In the genomic region with DNA sequence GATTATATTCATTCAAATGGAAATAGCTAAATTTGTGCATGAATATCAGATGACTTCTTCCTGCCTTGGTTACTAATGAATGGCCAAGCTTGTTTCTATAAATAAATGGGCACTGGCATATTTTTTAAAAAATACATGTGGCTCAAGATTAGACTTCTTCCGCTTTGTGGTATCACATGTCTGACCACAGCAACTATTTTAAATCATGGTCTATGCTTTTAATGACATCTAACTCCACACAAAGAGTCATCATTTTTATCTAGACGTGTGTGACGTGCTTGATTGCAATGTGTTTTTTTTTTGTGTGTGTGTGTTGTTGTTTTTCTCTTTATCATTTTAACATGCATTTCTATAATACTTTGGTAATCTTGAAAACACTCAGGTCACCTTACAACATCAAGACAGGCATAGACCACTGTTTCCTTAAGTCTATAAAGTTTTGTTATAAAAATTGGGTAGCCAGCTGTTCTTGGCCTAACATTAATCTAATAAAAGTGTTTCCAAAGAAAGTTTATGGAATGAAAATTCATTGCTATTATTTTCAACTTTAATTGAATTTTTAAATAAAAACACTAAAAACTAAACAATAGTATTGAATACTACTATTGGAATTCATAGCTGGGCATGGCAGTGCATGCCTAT, we compare ENCODE assay signal across 12 cellular contexts. TPM values are rescaled to one million over a fixed set of nuclear protein-coding genes. Genes with fewer than 3 reads are reported as not detected.
DNase-seq lines count a peak whose midpoint lies in the region; ATAC-seq, FAIRE-seq and TF ChIP-seq lines count a peak whose summit lies in the region.
"Had no signal": no experiment of that assay in that cellular context is flagged by ENCODE, and none has a peak within 500 bp of the region (broad histone marks: within the 10 kb centered on the region; RNA-seq: fewer than 3 reads in every experiment).

No MANE protein-coding gene starts in this region.

- 62% methylated on average over 3 of the region's 3 CpGs for WGBS in suprapubic skin

- FAIRE-seq in GM12891 (lab: Jason Lieb, UNC) = peak; percentile 79

- TF ChIP-seq CTCF in fibroblast of pulmonary artery (IDR thresholded peaks at IDR 0.05; ENCODE audit: low read length, missing control alignments) = no peak
- TF ChIP-seq CTCF in suprapubic skin (IDR thresholded peaks at IDR 0.05) = no peak

- no peak overlapping the region for H3K27ac ChIP-seq in suprapubic skin

- TF ChIP-seq EP300 in suprapubic skin (IDR thresholded peaks at IDR 0.05) = no peak

- no peaks in the 10 kb centered on the region for H3K27me3 ChIP-seq in suprapubic skin

- H3K36me3 ChIP-seq in suprapubic skin = no peaks in the 10 kb centered on the region

- no peak overlapping the region for H3K4me3 ChIP-seq in fibroblast of pulmonary artery (replicated peaks; ENCODE audit: low read depth, low read length)
- no peak overlapping the region for H3K4me3 ChIP-seq in suprapubic skin

- DNase-seq in GM12891 (ENCODE audit: insufficient read length, low spot score) = no peak
- peak; percentile 77 for DNase-seq in M059J (ENCODE audit: low read depth)
- peak; percentile 52 for DNase-seq in fibroblast of pulmonary artery (ENCODE audit: low read depth)
- DNase-seq in cerebellum (ENCODE audit: low spot score) = no peak
- DNase-seq in suprapubic skin (ENCODE audit: low spot score in 2 of 2) = no peak
- DNase-seq in DMS53 (lab: John Stamatoyannopoulos, UW) = no peak
- no peak for DNase-seq in NCI-H1417 treated with DMSO at 0.1 percent for 48 hours (lab: John Stamatoyannopoulos, UW)
- DNase-seq: activated CD8-positive, alpha-beta memory T cell treated with anti-CD3 and anti-CD28 coated beads, Interleukin-2, amount 10 ng/mL, durations not matched to agents 7 days and 5 days; effector CD8-positive, alpha-beta T cell; left cardiac atrium; stimulated activated CD4-positive, alpha-beta T cell treated with anti-CD3 and anti-CD28 coated beads, Interleukin-4, amount 100 ng/mL, for 1 hour had no signal

- H3K9me3 ChIP-seq in suprapubic skin = no peaks in the 10 kb centered on the region

- peaks cover 2% of the 10 kb centered on the region for H3K4me1 ChIP-seq in suprapubic skin

- TF ChIP-seq POLR2A in GM12891 (IDR thresholded peaks at IDR 0.05; ENCODE audit: low read depth, low read length) (no peak), suprapubic skin (IDR thresholded peaks at IDR 0.05) (no peak)

- peak; percentile 29 for ATAC-seq in HG02588 (IDR thresholded peaks at IDR 0.05; ENCODE audit: unreplicated experiment)
- ATAC-seq: activated CD8-positive, alpha-beta memory T cell treated with anti-CD3 and anti-CD28 coated beads, Interleukin-2, amount 10 ng/mL, durations not matched to agents 7 days and 5 days had no signal

TF ChIP-seq in GM12891, 5 proteins besides CTCF, POLR2A, EP300 and RAD21:
- TF ChIP-seq POLR2AphosphoS5 (IDR thresholded peaks at IDR 0.05; ENCODE audit: low read depth, low read length) (no peak), SPI1 (IDR thresholded peaks at IDR 0.05; ENCODE audit: low read depth, low read length) (0 out of 2 replicates have a peak, but pooled peaks have one; percentile 1)

RNA-seq across cellular contexts. Expression of gene RGS1, which starts 29.5 kb away (rescaled TPM):
- 246 TPM for polyA plus RNA-seq in GM12891 (2012; ENCODE audit: low read depth, missing spikeins)
- not detected in 2 replicates for total RNA-seq in M059J (2014; rRNA removed; shearing (Covaris generic))
- total RNA-seq in cerebellum = 14.8 TPM
- 10 to 100 TPM in 2 of 4 donors, 1 to 10 TPM in 2; 5.3 to 20.8 (median 13.8) TPM for total RNA-seq in suprapubic skin

RNA-seq across cellular contexts. Expression of gene RGS13, which starts 30.8 kb away (rescaled TPM):
- polyA plus RNA-seq in GM12891 (2012; ENCODE audit: low read depth, missing spikeins) = 0.58 TPM
- 0.20 TPM in 1 of 2 replicates, not detected in the other for total RNA-seq in M059J (2014; rRNA removed; shearing (Covaris generic))
- total RNA-seq in cerebellum (not detected), suprapubic skin (under 1 TPM in 3 of 4 donors, not detected in 1; 0.10 to 0.56 (median 0.34) TPM)

Comparison
In these comparisons a context has a peak if more than half of its experiments do, and no peak if none do; other contexts are left out.
1. DNase-seq: peak in M059J (single experiment) and fibroblast of pulmonary artery (single experiment); none in GM12891 (single experiment), cerebellum (single experiment), suprapubic skin (0 of 2), DMS53 (single experiment) and NCI-H1417 treated with DMSO at 0.1 percent for 48 hours (single experiment).